In the genomic region with DNA sequence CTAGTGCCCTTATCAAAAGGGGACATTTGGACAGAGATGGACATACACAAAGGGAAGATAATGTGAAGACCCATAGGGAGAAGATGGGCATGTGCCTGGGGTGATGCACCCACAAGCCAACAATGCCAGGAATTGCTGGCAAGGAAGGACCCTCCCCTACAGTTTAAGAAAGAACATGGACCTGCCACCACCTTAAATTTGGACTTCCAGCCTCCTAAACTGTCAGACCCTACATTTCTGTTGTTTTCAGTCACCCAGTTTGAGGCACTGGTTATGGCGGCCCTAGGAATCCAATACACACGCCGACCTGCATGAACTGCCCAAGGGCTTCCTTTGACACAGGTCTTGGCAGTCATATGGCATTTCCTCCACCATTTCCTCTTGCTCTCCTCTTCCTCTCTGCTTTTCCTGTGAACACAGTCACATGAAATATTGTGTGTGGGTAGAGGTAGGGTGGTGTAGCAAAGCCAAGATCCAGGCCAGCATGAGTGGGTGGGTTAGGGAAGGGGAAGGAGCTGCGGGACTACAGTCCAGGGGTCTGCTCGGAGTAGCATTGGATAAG, we compare ENCODE assay signal across 2 cellular contexts.
A peak's percentile ranks its signal among the peaks of the same experiment; 100 is the strongest.
TF ChIP-seq lines count a peak whose summit lies in the region.

No MANE protein-coding gene starts in this region.

TF ChIP-seq in HEK293, 187 proteins besides CTCF, POLR2A, EP300 and RAD21 (continued from another document):
- TF ChIP-seq ZNF311 (tag by site-specific recombination; IDR thresholded peaks at IDR 0.05; ENCODE audit: borderline replicate concordance) (no peak), ZNF658 (tag by site-specific recombination; IDR thresholded peaks at IDR 0.05) (no peak), SP3 (tag by site-specific recombination; IDR thresholded peaks at IDR 0.05) (no peak), ZNF843 (tag by site-specific recombination; IDR thresholded peaks at IDR 0.05) (no peak), ZNF548 (tag by site-specific recombination; IDR thresholded peaks at IDR 0.05) (peak; percentile 91)

TF ChIP-seq in endothelial cell of umbilical vein, 7 proteins besides CTCF, POLR2A, EP300 and RAD21 (continued from another document):
- no peak for TF ChIP-seq EZH2 (IDR thresholded peaks at IDR 0.05; ENCODE audit: borderline replicate concordance, low read depth, low read length, severe bottlenecking)
- no peak for TF ChIP-seq JUN (IDR thresholded peaks at IDR 0.05; ENCODE audit: borderline replicate concordance, insufficient read depth, insufficient read length, low read depth)
- no peak for TF ChIP-seq GATA2 (IDR thresholded peaks at IDR 0.05; ENCODE audit: insufficient read depth, insufficient read length, low read depth, low read length)
